ENCODE assay signal across 25 cellular contexts in the genomic region with DNA sequence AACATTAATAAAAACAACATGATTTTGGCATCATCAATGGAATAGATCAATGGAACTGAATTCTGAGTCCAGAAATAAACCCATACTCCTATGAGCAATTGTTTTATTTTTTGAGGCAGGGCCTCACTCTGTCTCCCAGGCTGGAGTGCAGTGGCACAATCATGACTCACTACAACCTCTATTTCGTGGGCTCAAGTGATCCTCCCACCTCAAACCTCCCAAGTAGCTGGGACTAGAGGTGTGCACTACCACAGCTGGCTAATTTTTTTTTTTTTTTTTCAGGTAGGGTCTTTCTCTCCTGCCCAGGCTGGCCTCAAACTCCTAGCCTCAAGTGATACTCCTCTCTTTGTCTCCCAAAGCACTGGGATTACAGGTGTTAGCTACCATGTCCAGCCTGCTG.
"Had no signal": no experiment of that assay in that cellular context is flagged by ENCODE, and none has a peak within 500 bp of the region (broad histone marks: within the 10 kb centered on the region; RNA-seq: fewer than 3 reads in every experiment).

No MANE protein-coding gene starts in this region.

- H3K27ac ChIP-seq: KMS-11, SJCRH30, SK-N-MC had no signal

- DNase-seq: activated CD4-positive, alpha-beta T cell treated with anti-CD3 and anti-CD28 coated beads, Interleukin-2, amount 10 ng/mL, durations not matched to agents 24 days and 14 days; activated CD4-positive, alpha-beta T cell treated with anti-CD3 and anti-CD28 coated beads, Interleukin-2, amount 50 U/mL, for 4 hours; activated CD8-positive, alpha-beta T cell treated with anti-CD3 and anti-CD28 coated beads for 36 hours; activated gamma-delta T cell; activated naive CD4-positive, alpha-beta T cell treated with anti-CD3 and anti-CD28 coated beads for 36 hours; activated naive CD8-positive, alpha-beta T cell treated with anti-CD3 and anti-CD28 coated beads, Interleukin-2, amount 50 U/mL, for 24 hours; activated T-cell treated with anti-CD3 and anti-CD28 coated beads, Interleukin-2, amount 50 U/mL, for 1 hour; amniotic stem cell; aorta; caudate nucleus; cerebellar nuclear complex; MV-4-11; NCI-H1092 treated with DMSO at 0.1 percent for 48 hours; NCI-H1417; NCI-H146; NCI-H187; NCI-H2029 treated with DMSO at 0.1 percent for 48 hours; NCI-H2107; NCI-H345; NCI-H524 treated with DMSO at 0.1 percent for 48 hours; SHP77; SJCRH30 had no signal

- ATAC-seq: activated CD8-positive, alpha-beta T cell treated with anti-CD3 and anti-CD28 coated beads for 36 hours; activated naive CD8-positive, alpha-beta T cell treated with anti-CD3 and anti-CD28 coated beads, Interleukin-2, amount 50 U/mL, for 24 hours; Panc1 had no signal

- H3K36me3 ChIP-seq: SJCRH30 had no signal

- H3K4me1 ChIP-seq: SJCRH30 had no signal

- H3K27me3 ChIP-seq: SJCRH30 had no signal

- H3K4me3 ChIP-seq: SJCRH30, SK-N-MC had no signal

- H3K9me3 ChIP-seq: SJCRH30 had no signal
